In genomic region chr11:64742087-64742939, GRCh38 we compare ENCODE assay signal across 8 cellular contexts. TPM values are rescaled to one million over a fixed set of nuclear protein-coding genes. Genes with fewer than 3 reads are reported as not detected.
DNase-seq lines count a peak whose midpoint lies in the region; ATAC-seq and TF ChIP-seq lines count a peak whose summit lies in the region.

No MANE protein-coding gene starts in this region.

- peaks cover 0 to 4% of the 10 kb centered on the region in 2 donors for H3K27me3 ChIP-seq in Peyer's patch

- no peaks in the 10 kb centered on the region for H3K36me3 ChIP-seq in Peyer's patch

- H3K4me3 ChIP-seq in Peyer's patch (peak overlapping the region; percentile 59 to 78 (median 62)), epithelial cell of esophagus (ENCODE audit: low read length) (peak overlapping the region; percentile 35)

- H3K36me3 Mint-ChIP-seq in nephron (ENCODE audit: low read depth) = no peaks in the 10 kb centered on the region

- TF ChIP-seq POLR2A in Peyer's patch (IDR thresholded peaks at IDR 0.05) = no peak

- ATAC-seq in activated CD4-positive, CD25-positive, alpha-beta regulatory T cell treated with anti-CD3 and anti-CD28 coated beads, Interleukin-2, amount 50 U/mL, for 24 hours = peak; percentile 17 to 18
- no peak for ATAC-seq in GM19452 (IDR thresholded peaks at IDR 0.05; ENCODE audit: unreplicated experiment)

- peaks cover 0 to 44% (median 5%) of the 10 kb centered on the region in 4 donors for H3K4me1 ChIP-seq in Peyer's patch

- no peaks in the 10 kb centered on the region for H3K9me3 ChIP-seq in Peyer's patch

- TF ChIP-seq CTCF in Peyer's patch (IDR thresholded peaks at IDR 0.05) = no peak
- TF ChIP-seq CTCF in epithelial cell of esophagus (IDR thresholded peaks at IDR 0.05; ENCODE audit: insufficient read depth, low read depth, low read length, missing control alignments) = no peak
- no peak for TF ChIP-seq CTCF in nephron (IDR thresholded peaks at IDR 0.05; ENCODE audit: unreplicated experiment in 3 of 3)

- H3K4me1 Mint-ChIP-seq in nephron = peaks cover 8% of the 10 kb centered on the region

- no peak overlapping the region for H3K27ac Mint-ChIP-seq in nephron

- peak overlapping the region; percentile 83 to 98 (median 88) for H3K27ac ChIP-seq in Peyer's patch

- H3K9me3 Mint-ChIP-seq in nephron = no peaks in the 10 kb centered on the region

- DNase-seq in activated CD4-positive, CD25-positive, alpha-beta regulatory T cell (lab: John Stamatoyannopoulos, UW) = no peak
- DNase-seq in Peyer's patch (peak in 1 of 3 donors; percentile 67), epithelial cell of esophagus (ENCODE audit: low read depth) (no peak), NAMALWA (ENCODE audit: low spot score) (no peak), OCI-M2 (lab: John Stamatoyannopoulos, UW; ENCODE audit: unreplicated experiment) (no peak)

- peaks cover 63% of the 10 kb centered on the region for H3K27me3 Mint-ChIP-seq in nephron (ENCODE audit: low read depth)

- peak overlapping the region; percentile 58 to 62 (median 61) for H3K4me3 Mint-ChIP-seq in nephron

RNA-seq across cellular contexts. Expression of gene RASGRP2, which starts 1.6 kb away (rescaled TPM):
- 100 to 1,000 TPM in 1 of 4 donors, 10 to 100 TPM in 3; 11.5 to 210 (median 16.0) TPM for total RNA-seq in Peyer's patch

RNA-seq across cellular contexts. Expression of gene PYGM, which starts 17.5 kb away (rescaled TPM):
- total RNA-seq in Peyer's patch = 1 to 10 TPM in 3 of 4 donors, not detected in 1; 2.4 to 5.0 (median 2.5) TPM

RNA-seq across cellular contexts. Expression of gene NRXN2, which starts 19.3 kb away (rescaled TPM):
- total RNA-seq in Peyer's patch = 1 to 10 TPM; 1.6 to 4.2 (median 3.0) TPM

RNA-seq across cellular contexts. Expression of gene SF1, which starts 36.0 kb away (rescaled TPM):
- 100 to 1,000 TPM; 247 to 621 (median 392) TPM for total RNA-seq in Peyer's patch
